18 cellular contexts compared by ENCODE assay signal in the genomic region with DNA sequence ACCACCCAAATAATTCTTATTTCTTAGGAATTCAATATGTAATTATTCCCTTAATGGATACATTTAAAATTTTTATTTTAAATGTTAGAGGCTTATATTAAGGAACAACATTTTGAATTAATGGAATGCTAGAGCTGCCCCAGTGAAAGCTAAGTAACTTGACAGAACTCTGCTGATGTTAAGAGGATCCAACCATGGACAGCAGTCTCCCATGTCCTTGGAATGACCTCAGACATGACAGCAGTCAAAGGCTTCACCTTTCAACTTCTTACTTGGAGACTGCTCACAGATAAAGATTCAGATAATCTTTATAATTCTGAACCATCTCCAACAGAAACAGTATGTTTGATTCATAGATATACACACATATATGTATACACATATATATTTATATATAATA. TPM values are rescaled to one million over a fixed set of nuclear protein-coding genes. Genes with fewer than 3 reads are reported as not detected.
A peak's percentile ranks its signal among the peaks of the same experiment; 100 is the strongest.
DNase-seq lines count a peak whose midpoint lies in the region; ATAC-seq, FAIRE-seq and TF ChIP-seq lines count a peak whose summit lies in the region.
"Had no signal": no experiment of that assay in that cellular context is flagged by ENCODE, and none has a peak within 500 bp of the region (broad histone marks: within the 10 kb centered on the region; RNA-seq: fewer than 3 reads in every experiment).

No MANE protein-coding gene starts in this region.

- no peaks in the 10 kb centered on the region for H3K9me3 ChIP-seq in SK-N-SH
- H3K9me3 ChIP-seq in K562 (replicated peaks; ENCODE audit: control insufficient read depth, insufficient read depth, low read depth, low read length), result no peaks in the 10 kb centered on the region
- no peaks in the 10 kb centered on the region for H3K9me3 ChIP-seq in psoas muscle
- no peaks in the 10 kb centered on the region for H3K9me3 ChIP-seq in ascending aorta

- DNase-seq in SK-N-SH (no peak), GM23338 (ENCODE audit: low spot score) (no peak), K562 (ENCODE audit: extremely low read depth in 1 of 4, low spot score in 3 of 4) (no peak), psoas muscle (no peak), UCSD-AML1 (lab: John Stamatoyannopoulos, UW; ENCODE audit: unreplicated experiment) (no peak), ascending aorta (ENCODE audit: low spot score in 2 of 2) (no peak)
- DNase-seq in activated CD4-positive, alpha-beta T cell treated with anti-CD3 and anti-CD28 coated beads, Interleukin-2, amount 10 ng/mL, durations not matched to agents 7 days and 5 days, result no peak
- DNase-seq: 8988T; ACHN; CD4-positive, CD25-positive, alpha-beta regulatory T cell; DMS53; GOT3; H9; HFFc6 had no signal

- H3K27me3 Mint-ChIP-seq in GM23338 (ENCODE audit: insufficient read depth, low read depth, poor library complexity), result no peaks in the 10 kb centered on the region
- H3K27me3 Mint-ChIP-seq in activated CD4-positive, alpha-beta T cell treated with anti-CD3 and anti-CD28 coated beads, Interleukin-2, amount 10 ng/mL, durations not matched to agents 7 days and 5 days, result peaks cover 43% of the 10 kb centered on the region

- H3K4me3 ChIP-seq in SK-N-SH (ENCODE audit: low read depth in 2 of 2, low read length in 1 of 2) (no peak overlapping the region), GM23338 (no peak overlapping the region), K562 (no peak overlapping the region), psoas muscle (no peak overlapping the region), ascending aorta (no peak overlapping the region)
- H3K4me3 ChIP-seq: BLaER1 treated with 17β-estradiol and CSF1 and Interleukin-3, amounts not matched to agents 10 nM and 100 nM had no signal

- CTCF ChIA-PET in SK-N-SH (lab: Yijun Ruan, JAX), result interaction anchor here (1.1 to 2.0 kb wide), 3 partner anchors 10 to 520 kb away, joined by 4 to 5 read pairs (median 5); a partner anchor contains a TSS
- CTCF ChIA-PET in K562 (lab: Yijun Ruan, JAX; ENCODE audit: low intra/inter-chr PET ratio), result no interaction called here
- CTCF ChIA-PET in activated CD4-positive, alpha-beta T cell treated with anti-CD3 and anti-CD28 coated beads, Interleukin-2, amount 10 ng/mL, durations not matched to agents 7 days and 5 days (lab: Charles Lee), result no interaction called here

- intact Hi-C loops in K562 (cut with micrococcal nuclease), result no loop called here
- intact Hi-C loops in psoas muscle (cut with DNase I), result no loop called here
- intact Hi-C loops in ascending aorta (cut with DNase I), result no loop called here

- no peak overlapping the region for H3K27ac ChIP-seq in SK-N-SH (ENCODE audit: low read depth in 2 of 2, low read length in 1 of 2)
- H3K27ac ChIP-seq in GM23338 (ENCODE audit: low read depth), result no peak overlapping the region
- H3K27ac ChIP-seq in K562 (ENCODE audit: extremely low read depth, low read depth, low read length), result no peak overlapping the region
- peak overlapping the region; percentile 80 for H3K27ac ChIP-seq in psoas muscle
- H3K27ac ChIP-seq in ascending aorta, result no peak overlapping the region
- H3K27ac ChIP-seq: BLaER1 treated with 17β-estradiol and CSF1 and Interleukin-3, amounts not matched to agents 10 nM and 100 nM had no signal

- TF ChIP-seq CTCF in SK-N-SH (IDR thresholded peaks at IDR 0.05), result no peak
- TF ChIP-seq CTCF in GM23338 (conservative IDR thresholded peaks at IDR 0.05; ENCODE audit: low read depth in 2 of 2), result no peak
- TF ChIP-seq CTCF in K562 (IDR thresholded peaks at IDR 0.05 in 2 of 3, conservative IDR thresholded peaks at IDR 0.05 in 1 of 3; ENCODE audit: insufficient read depth in 2 of 3, low read depth in 1 of 3, low read length in 3 of 3), result no peak
- no peak for TF ChIP-seq CTCF in psoas muscle (IDR thresholded peaks at IDR 0.05)
- no peak for TF ChIP-seq CTCF in ascending aorta (IDR thresholded peaks at IDR 0.05)

- H3K27me3 ChIP-seq in SK-N-SH (ENCODE audit: insufficient read depth) (no peaks in the 10 kb centered on the region), GM23338 (ENCODE audit: insufficient read depth) (no peaks in the 10 kb centered on the region), K562 (ENCODE audit: control insufficient read depth in 2 of 2, insufficient read depth in 2 of 2, low read length in 2 of 2) (peaks cover 17 to 28% of the 10 kb centered on the region in 2 experiments), psoas muscle (ENCODE audit: insufficient read depth in 3 of 3, low read length in 2 of 3) (no peaks in the 10 kb centered on the region), ascending aorta (no peaks in the 10 kb centered on the region)

- H3K4me2 ChIP-seq in SK-N-SH (no peak overlapping the region), GM23338 (no peak overlapping the region), K562 (ENCODE audit: insufficient read depth, low read length) (no peak overlapping the region)

- TF ChIP-seq POLR2A in K562 (conservative IDR thresholded peaks at IDR 0.05), result no peak

- H3K9me2 ChIP-seq in SK-N-SH, result no peaks in the 10 kb centered on the region
- no peaks in the 10 kb centered on the region for H3K9me2 ChIP-seq in GM23338 (ENCODE audit: insufficient read depth)

- no peak for ATAC-seq in SK-N-SH treated with all-trans-retinoic acid at 6 μM for 48 hours
- ATAC-seq in GM23338, result no peak
- ATAC-seq in K562, result no peak
- ATAC-seq in psoas muscle, result peak in 2 of 4 donors; percentile 28 to 31

- no peak for TF ChIP-seq RAD21 in SK-N-SH (IDR thresholded peaks at IDR 0.05; ENCODE audit: low read length)
- no peak for TF ChIP-seq RAD21 in K562 (CRISPR knock-in tag; conservative IDR thresholded peaks at IDR 0.05 in 1 of 2, IDR thresholded peaks at IDR 0.05 in 1 of 2)

- H3K4me3 Mint-ChIP-seq in GM23338, result no peak overlapping the region
- no peak overlapping the region for H3K4me3 Mint-ChIP-seq in activated CD4-positive, alpha-beta T cell treated with anti-CD3 and anti-CD28 coated beads, Interleukin-2, amount 10 ng/mL, durations not matched to agents 7 days and 5 days
- H3K4me3 Mint-ChIP-seq: CD4-positive, CD25-positive, alpha-beta regulatory T cell; H9; HFFc6 had no signal

- H3F3A ChIP-seq in SK-N-SH (replicated peaks; ENCODE audit: insufficient read depth), result no peaks in the 10 kb centered on the region
- H3F3A ChIP-seq in GM23338 (replicated peaks; ENCODE audit: low read depth), result no peaks in the 10 kb centered on the region

- POLR2A ChIA-PET in SK-N-SH (lab: Yijun Ruan, JAX) (no interaction called here), K562 (lab: Yijun Ruan, JAX) (interaction anchor here (1.2 to 1.3 kb wide), 2 partner anchors 10 to 17 kb away, joined by 3 read pairs; a partner anchor contains a TSS)
- POLR2A ChIA-PET in activated CD4-positive, alpha-beta T cell treated with anti-CD3 and anti-CD28 coated beads, Interleukin-2, amount 10 ng/mL, durations not matched to agents 7 days and 5 days (lab: Charles Lee), result no interaction called here

- no peaks in the 10 kb centered on the region for H3K36me3 Mint-ChIP-seq in GM23338 (ENCODE audit: low read depth)
- H3K36me3 Mint-ChIP-seq in activated CD4-positive, alpha-beta T cell treated with anti-CD3 and anti-CD28 coated beads, Interleukin-2, amount 10 ng/mL, durations not matched to agents 7 days and 5 days (ENCODE audit: low read depth), result no peaks in the 10 kb centered on the region
- H3K36me3 Mint-ChIP-seq: CD4-positive, CD25-positive, alpha-beta regulatory T cell had no signal

- no peaks in the 10 kb centered on the region for H3K36me3 ChIP-seq in SK-N-SH (replicated peaks in 1 of 2; ENCODE audit: control insufficient read depth in 1 of 2, insufficient read depth in 2 of 2, low read length in 1 of 2)
- no peaks in the 10 kb centered on the region for H3K36me3 ChIP-seq in GM23338 (ENCODE audit: insufficient read depth)
- no peaks in the 10 kb centered on the region for H3K36me3 ChIP-seq in K562 (ENCODE audit: control insufficient read depth, insufficient read depth, low read length)
- H3K36me3 ChIP-seq in psoas muscle (ENCODE audit: insufficient read depth in 1 of 2, low read depth in 1 of 2), result peaks cover 0 to 76% of the 10 kb centered on the region in 2 donors
- peaks cover 39 to 54% of the 10 kb centered on the region in 2 donors for H3K36me3 ChIP-seq in ascending aorta
- H3K36me3 ChIP-seq: BLaER1 treated with 17β-estradiol and CSF1 and Interleukin-3, amounts not matched to agents 10 nM and 100 nM had no signal

- no peak for FAIRE-seq in K562 (lab: Jason Lieb, UNC)
- FAIRE-seq: GM18507, HTR-8/SVneo had no signal

- TF ChIP-seq EP300 in SK-N-SH (IDR thresholded peaks at IDR 0.05; ENCODE audit: borderline replicate concordance in 1 of 2, low read depth in 1 of 2, low read length in 1 of 2) (no peak), K562 (IDR thresholded peaks at IDR 0.05; ENCODE audit: low read length) (no peak)

- no peaks in the 10 kb centered on the region for H3K4me1 ChIP-seq in SK-N-SH (ENCODE audit: control insufficient read depth in 1 of 2, insufficient read depth in 2 of 2, low read depth in 1 of 2, low read length in 1 of 2)
- H3K4me1 ChIP-seq in GM23338 (ENCODE audit: insufficient read depth), result no peaks in the 10 kb centered on the region
- H3K4me1 ChIP-seq in K562 (replicated peaks in 1 of 2; ENCODE audit: control insufficient read depth in 2 of 2, insufficient read depth in 2 of 2, low read length in 2 of 2), result no peaks in the 10 kb centered on the region
- H3K4me1 ChIP-seq in psoas muscle, result peaks cover 59% of the 10 kb centered on the region
- peaks cover 0 to 24% of the 10 kb centered on the region in 2 donors for H3K4me1 ChIP-seq in ascending aorta

- in situ Hi-C loops in K562 (cut with MboI), result no loop called here

- no peaks in the 10 kb centered on the region for H3K9me3 Mint-ChIP-seq in GM23338
- no peaks in the 10 kb centered on the region for H3K9me3 Mint-ChIP-seq in activated CD4-positive, alpha-beta T cell treated with anti-CD3 and anti-CD28 coated beads, Interleukin-2, amount 10 ng/mL, durations not matched to agents 7 days and 5 days
- H3K9me3 Mint-ChIP-seq: H9, HFFc6 had no signal

- H3K9me1 ChIP-seq in K562 (ENCODE audit: control insufficient read depth, insufficient read depth, low read length), result no peaks in the 10 kb centered on the region

- H3K9ac ChIP-seq in SK-N-SH, result no peak overlapping the region
- no peak overlapping the region for H3K9ac ChIP-seq in K562 (ENCODE audit: insufficient read depth in 1 of 2, low read depth in 2 of 2, low read length in 2 of 2)
- H3K9ac ChIP-seq: BLaER1 treated with 17β-estradiol and CSF1 and Interleukin-3, amounts not matched to agents 10 nM and 100 nM had no signal

- H3K4me1 Mint-ChIP-seq in GM23338, result no peaks in the 10 kb centered on the region
- peaks cover 8% of the 10 kb centered on the region for H3K4me1 Mint-ChIP-seq in activated CD4-positive, alpha-beta T cell treated with anti-CD3 and anti-CD28 coated beads, Interleukin-2, amount 10 ng/mL, durations not matched to agents 7 days and 5 days

- H3K27ac Mint-ChIP-seq in GM23338, result no peak overlapping the region
- H3K27ac Mint-ChIP-seq in activated CD4-positive, alpha-beta T cell treated with anti-CD3 and anti-CD28 coated beads, Interleukin-2, amount 10 ng/mL, durations not matched to agents 7 days and 5 days, result no peak overlapping the region
- H3K27ac Mint-ChIP-seq: CD4-positive, CD25-positive, alpha-beta regulatory T cell; H9; HFFc6 had no signal

- no peak overlapping the region for H2AFZ ChIP-seq in SK-N-SH (ENCODE audit: low read depth)
- H2AFZ ChIP-seq in GM23338, result no peak overlapping the region
- H2AFZ ChIP-seq in K562 (ENCODE audit: low read depth, low read length), result no peak overlapping the region

- H3K79me2 ChIP-seq in SK-N-SH (ENCODE audit: insufficient read depth) (no peaks in the 10 kb centered on the region; the same call in 1 of the 2 replicates), GM23338 (replicated peaks; ENCODE audit: insufficient read depth) (no peaks in the 10 kb centered on the region), K562 (ENCODE audit: control insufficient read depth, insufficient read depth, low read length) (no peaks in the 10 kb centered on the region)

- no TSS peak for BruUV-seq in K562 (replicated peaks; lab: Mats Ljungman, UMichigan)

- H4K20me1 ChIP-seq in SK-N-SH (ENCODE audit: insufficient read depth) (no peaks in the 10 kb centered on the region), GM23338 (replicated peaks; ENCODE audit: insufficient read depth) (no peaks in the 10 kb centered on the region), K562 (replicated peaks; ENCODE audit: control insufficient read depth, insufficient read depth, low read length) (no peaks in the 10 kb centered on the region)
- H4K20me1 ChIP-seq: BLaER1 treated with 17β-estradiol and CSF1 and Interleukin-3, amounts not matched to agents 10 nM and 100 nM had no signal

RNA-seq across cellular contexts. Expression of a gene that starts 17.2 kb away (rescaled TPM):
- polyA plus RNA-seq in SK-N-SH (2012; rRNA removed) (0.08 and 0.58 TPM in 2 replicates), GM23338 (2016; fragmentation: Nextera tagmentation; extraction: Ambion mirVana) (8.3 and 8.5 TPM in 2 replicates), K562 (2011; rRNA removed) (not detected in 2 replicates), K562 (2014; fragmentation: Illumina TruSeq; extraction: Trizol) (not detected in 2 replicates), K562 (2014; fragmentation: Nextera tagmentation; extraction: Ambion mirVana) (under 1 TPM in 1 of 2 experiments, not detected in 1; 0.06 TPM), K562 (2014; rRNA removed) (not detected in 2 replicates), psoas muscle (1,000 to 10,000 TPM in 2 of 3 donors, 100 to 1,000 TPM in 1; 703 to 2,553 (median 1,460) TPM)
- 0.17 and 0.24 TPM in 2 replicates for polyA plus RNA-seq in SK-N-SH (2012; cell fraction: cytosol; rRNA removed)
- 0.23 and 0.47 TPM in 2 replicates for polyA plus RNA-seq in SK-N-SH (2012; cell fraction: nucleus; rRNA removed)
- 18.0 and 19.5 TPM in 2 replicates for total RNA-seq in GM23338 (2014; rRNA removed; shearing (Covaris generic))
- total RNA-seq in K562 (2011; cell fraction: chromatin; rRNA removed; ENCODE audit: low replicate concordance), result not detected in 2 replicates
- total RNA-seq in K562 (2011; cell fraction: nucleolus; rRNA removed), result not detected in 2 replicates
- total RNA-seq in K562 (2011; cell fraction: nucleoplasm; rRNA removed), result not detected in 2 replicates
- total RNA-seq in K562 (2014; rRNA removed) (0.12 TPM in 1 of 2 replicates, not detected in the other), K562 (2014; rRNA removed; fragmentation: Illumina TruSeq; extraction: Trizol) (not detected in 2 replicates), K562 (2015; rRNA removed; fragmentation: Illumina TruSeq; extraction: Trizol) (not detected in 2 replicates), K562 (2021) (not detected in 2 replicates), psoas muscle (1,000 to 10,000 TPM; 2,718 to 5,341 (median 3,828) TPM), ascending aorta (445 TPM)
- not detected in 2 replicates for polyA plus RNA-seq in K562 (2011; cell fraction: cytosol; rRNA removed)
- not detected in 2 replicates for polyA plus RNA-seq in K562 (2011; cell fraction: nucleus; rRNA removed)
- 0.04 and 0.14 TPM in 2 replicates for polyA plus RNA-seq in K562 (2012)
- polyA minus RNA-seq in K562 (2011; rRNA and poly(A)+ RNA removed), result not detected in 2 replicates
- polyA minus RNA-seq in K562 (2011; cell fraction: cytosol; rRNA and poly(A)+ RNA removed), result not detected in 2 replicates
- polyA minus RNA-seq in K562 (2011; cell fraction: nucleus; rRNA and poly(A)+ RNA removed), result not detected in 2 replicates
- not detected for total RNA-seq in activated CD4-positive, alpha-beta T cell treated with anti-CD3 and anti-CD28 coated beads, Interleukin-2, amount 10 ng/mL, durations not matched to agents 7 days and 5 days
- total RNA-seq: CD4-positive, CD25-positive, alpha-beta regulatory T cell; HFFc6 had no signal
- polyA plus RNA-seq: CD4-positive, CD25-positive, alpha-beta regulatory T cell had no signal

RNA-seq across cellular contexts. Expression of a gene that starts 46.5 kb away (rescaled TPM):
- polyA plus RNA-seq in SK-N-SH (2012; rRNA removed), result 0.05 TPM in 1 of 2 replicates, not detected in the other
- 0.05 and 0.12 TPM in 2 replicates for polyA plus RNA-seq in SK-N-SH (2012; cell fraction: cytosol; rRNA removed)
- 0.05 TPM in 1 of 2 replicates, not detected in the other for polyA plus RNA-seq in SK-N-SH (2012; cell fraction: nucleus; rRNA removed)
- 0.97 and 5.4 TPM in 2 replicates for total RNA-seq in GM23338 (2014; rRNA removed; shearing (Covaris generic))
- 3.9 and 6.7 TPM in 2 replicates for polyA plus RNA-seq in GM23338 (2016; fragmentation: Nextera tagmentation; extraction: Ambion mirVana)
- total RNA-seq in K562 (2011; cell fraction: chromatin; rRNA removed; ENCODE audit: low replicate concordance), result not detected in 2 replicates
- not detected in 2 replicates for total RNA-seq in K562 (2011; cell fraction: nucleolus; rRNA removed)
- total RNA-seq in K562 (2011; cell fraction: nucleoplasm; rRNA removed), result not detected in 2 replicates
- not detected in 2 replicates for total RNA-seq in K562 (2014; rRNA removed)
- total RNA-seq in K562 (2014; rRNA removed; fragmentation: Illumina TruSeq; extraction: Trizol), result 0.07 and 0.22 TPM in 2 replicates
- total RNA-seq in K562 (2015; rRNA removed; fragmentation: Illumina TruSeq; extraction: Trizol), result not detected in 2 replicates
- 0.25 TPM in 1 of 2 replicates, not detected in the other for total RNA-seq in K562 (2021)
- 0.35 TPM in 1 of 2 replicates, not detected in the other for polyA plus RNA-seq in K562 (2011; rRNA removed)
- polyA plus RNA-seq in K562 (2011; cell fraction: cytosol; rRNA removed), result 0.10 TPM in 1 of 2 replicates, not detected in the other
- polyA plus RNA-seq in K562 (2011; cell fraction: nucleus; rRNA removed), result 0.20 TPM in 1 of 2 replicates, not detected in the other
- polyA plus RNA-seq in K562 (2012), result 0.07 and 0.15 TPM in 2 replicates
- 0.16 and 0.37 TPM in 2 replicates for polyA plus RNA-seq in K562 (2014; fragmentation: Illumina TruSeq; extraction: Trizol)
- polyA plus RNA-seq in K562 (2014; fragmentation: Nextera tagmentation; extraction: Ambion mirVana), result under 1 TPM in 1 of 2 experiments, not detected in 1; 0.04 TPM
- polyA plus RNA-seq in K562 (2014; rRNA removed), result 0.04 TPM in 1 of 2 replicates, not detected in the other
- 0.15 TPM in 1 of 2 replicates, not detected in the other for polyA minus RNA-seq in K562 (2011; rRNA and poly(A)+ RNA removed)
- polyA minus RNA-seq in K562 (2011; cell fraction: cytosol; rRNA and poly(A)+ RNA removed), result not detected in 2 replicates
- polyA minus RNA-seq in K562 (2011; cell fraction: nucleus; rRNA and poly(A)+ RNA removed), result 0.11 TPM in 1 of 2 replicates, not detected in the other
- 1 to 10 TPM in 2 of 4 donors, under 1 TPM in 2; 0.54 to 7.0 (median 3.2) TPM for total RNA-seq in psoas muscle
- 1 to 10 TPM in 1 of 3 donors, under 1 TPM in 2; 0.07 to 5.9 (median 0.65) TPM for polyA plus RNA-seq in psoas muscle
- not detected for total RNA-seq in ascending aorta
- total RNA-seq in activated CD4-positive, alpha-beta T cell treated with anti-CD3 and anti-CD28 coated beads, Interleukin-2, amount 10 ng/mL, durations not matched to agents 7 days and 5 days, result not detected
- total RNA-seq: CD4-positive, CD25-positive, alpha-beta regulatory T cell; HFFc6 had no signal

Comparison
In these comparisons a context has a peak if more than half of its experiments do, and no peak if none do; other contexts are left out.
1. RNA of a gene that starts 17.2 kb away (total RNA-seq): 2,718 to 5,341 TPM in psoas muscle and 445 TPM in ascending aorta (single experiment); 18.0 to 19.5 TPM in GM23338, 0.12 TPM in K562 and not detected in activated CD4-positive, alpha-beta T cell treated with anti-CD3 and anti-CD28 coated beads, Interleukin-2, amount 10 ng/mL, durations not matched to agents 7 days and 5 days; every median in the first group is over 10 times any median in the second.